Comparison of ENCODE assay signal across 28 cellular contexts in genomic region chr2:10149684-10150083, GRCh38. TPM values are rescaled to one million over a fixed set of nuclear protein-coding genes. Genes with fewer than 3 reads are reported as not detected.
A peak's percentile ranks its signal among the peaks of the same experiment; 100 is the strongest.
DNase-seq lines count a peak whose midpoint lies in the region; ATAC-seq and TF ChIP-seq lines count a peak whose summit lies in the region.
"Had no signal": no experiment of that assay in that cellular context is flagged by ENCODE, and none has a peak within 500 bp of the region (broad histone marks: within the 10 kb centered on the region; RNA-seq: fewer than 3 reads in every experiment).

No MANE protein-coding gene starts in this region.

- H2AFZ ChIP-seq in IMR-90 (replicated peaks; ENCODE audit: low read length, poor library complexity), result peak overlapping the region; percentile 39
- H2AFZ ChIP-seq: parathyroid adenoma had no signal

- no peaks in the 10 kb centered on the region for H3K9me3 Mint-ChIP-seq in activated naive CD4-positive, alpha-beta T cell treated with anti-CD3 and anti-CD28 coated beads, Interleukin-2, amount 10 ng/mL, durations not matched to agents 7 days and 5 days
- H3K9me3 Mint-ChIP-seq in activated naive CD4-positive, alpha-beta T cell treated with anti-CD3 and anti-CD28 coated beads for 36 hours, result no peaks in the 10 kb centered on the region
- no peaks in the 10 kb centered on the region for H3K9me3 Mint-ChIP-seq in activated T-helper 2 cell treated with anti-CD3 and anti-CD28 coated beads, Interferon-gamma antibody, Interleukin-2, Interleukin-4, amounts not matched to agents 10 μg/mL and 5 μg/mL and 100 μg/mL, durations not matched to agents 14 hours and 24 hours and 36 hours
- H3K9me3 Mint-ChIP-seq: activated T-cell treated with anti-CD3 and anti-CD28 coated beads, Interleukin-2, amount 50 U/mL, for 4 hours; neural crest cell; stimulated activated naive CD8-positive, alpha-beta T cell treated with anti-CD3 and anti-CD28 coated beads, Interleukin-15, Interleukin-2, amounts not matched to agents 100 ng/mL and 50 ng/mL, for 24 hours had no signal

- no peak overlapping the region for H2BK120ac ChIP-seq in IMR-90 (ENCODE audit: low read depth, low read length)

- no TSS peak for BruUV-seq in IMR-90 (replicated peaks; lab: Mats Ljungman, UMichigan)

- TF ChIP-seq POLR2A in IMR-90 (IDR thresholded peaks at IDR 0.05; ENCODE audit: low read depth, low read length), result no peak
- TF ChIP-seq POLR2A in spleen (IDR thresholded peaks at IDR 0.05), result no peak

- no peak overlapping the region for H3K14ac ChIP-seq in IMR-90 (replicated peaks; ENCODE audit: low read depth, low read length)

- H2BK5ac ChIP-seq in IMR-90 (ENCODE audit: low read depth, low read length, poor library complexity, severe bottlenecking), result no peak overlapping the region

- H3K36me3 ChIP-seq in IMR-90 (ENCODE audit: control insufficient read depth, insufficient read depth, low read length) (no peaks in the 10 kb centered on the region), spleen (peaks cover 0 to 43% (median 0%) of the 10 kb centered on the region in 6 donors)
- H3K36me3 ChIP-seq: brain microvascular endothelial cell, gastrocnemius medialis, thoracic aorta had no signal

- POLR2A ChIA-PET in IMR-90 (lab: Charles Lee; ENCODE audit: unreplicated experiment), result no interaction called here

- 100% methylated on average over 1 of the region's 5 CpGs; no CpG with 5 or more reads in 1 of the 2 experiments for WGBS in IMR-90 (ENCODE audit: extremely low coverage in 2 of 2, insufficient read length in 1 of 2), 2 experiments
- 69 to 78% (median 73%) methylated on average over 5 of the region's 5 CpGs for WGBS in spleen, 5 donors

- H3K4me2 ChIP-seq in IMR-90 (ENCODE audit: low read depth, low read length), result no peak overlapping the region
- H3K4me2 ChIP-seq: KMS-11 had no signal

- CTCF ChIA-PET in activated naive CD4-positive, alpha-beta T cell treated with anti-CD3 and anti-CD28 coated beads, Interleukin-2, amount 10 ng/mL, durations not matched to agents 7 days and 5 days (lab: Charles Lee), result interaction anchor here (0.7 kb wide), 1 partner anchor 286 kb away, joined by 3 read pairs; no protein-coding TSS in a partner anchor
- CTCF ChIA-PET in activated naive CD4-positive, alpha-beta T cell treated with anti-CD3 and anti-CD28 coated beads for 36 hours (lab: Charles Lee), result interaction anchor here (0.7 kb wide), 1 partner anchor 12 kb away, joined by 6 read pairs; no protein-coding TSS in a partner anchor
- CTCF ChIA-PET in IMR-90 (lab: Yijun Ruan, JAX), result no interaction called here

- H3K79me1 ChIP-seq in IMR-90 (ENCODE audit: low read depth in 1 of 2, low read length in 2 of 2), result no peaks in the 10 kb centered on the region

- H2BK20ac ChIP-seq in IMR-90 (ENCODE audit: low read depth, low read length), result no peak overlapping the region

- dilution Hi-C loops in IMR-90 (cut with HindIII; ENCODE audit: low sequenced_read_pairs, unreplicated experiment), result no loop called here

- no peak overlapping the region for H3K23ac ChIP-seq in IMR-90 (ENCODE audit: low read depth, low read length)

- ATAC-seq in IMR-90 (ENCODE audit: low read depth), result peak; percentile 35
- no peak for ATAC-seq in HG02970 (IDR thresholded peaks at IDR 0.05; ENCODE audit: low FRiP score, unreplicated experiment)
- ATAC-seq: activated CD4-positive, CD25-positive, alpha-beta regulatory T cell treated with anti-CD3 and anti-CD28 coated beads, Interleukin-2, amount 50 U/mL, for 24 hours; activated T-cell treated with anti-CD3 and anti-CD28 coated beads, Interleukin-2, amount 50 U/mL, for 4 hours; gastrocnemius medialis had no signal

- intact Hi-C loops in activated naive CD4-positive, alpha-beta T cell treated with anti-CD3 and anti-CD28 coated beads for 36 hours (cut with micrococcal nuclease), result no loop called here
- intact Hi-C loops in IMR-90 (cut with micrococcal nuclease) (no loop called here), spleen (cut with DNase I; ENCODE audit: low total_unique reads) (no loop called here)
- intact Hi-C loops in activated T-helper 2 cell treated with anti-CD3 and anti-CD28 coated beads, Interferon-gamma antibody, Interleukin-2, Interleukin-4, amounts not matched to agents 10 μg/mL and 5 μg/mL and 100 μg/mL, durations not matched to agents 14 hours and 24 hours and 36 hours (cut with micrococcal nuclease), result no loop called here

- no peak overlapping the region for H3K18ac ChIP-seq in IMR-90 (ENCODE audit: low read depth, low read length)

- in situ Hi-C loops in IMR-90 (cut with MboI; ENCODE audit: low sequenced_read_pairs), result loop anchor here (10.0 kb wide), 1 partner anchor 255 kb away; no protein-coding TSS in a partner anchor

- no peak overlapping the region for H3K4me3 ChIP-seq in IMR-90 (ENCODE audit: insufficient read depth, low read depth, low read length)
- H3K4me3 ChIP-seq in spleen, result no peak overlapping the region
- H3K4me3 ChIP-seq: gastrocnemius medialis, SJCRH30, thoracic aorta had no signal

- no peak overlapping the region for H3K9ac ChIP-seq in IMR-90 (ENCODE audit: low read depth, low read length)
- H3K9ac ChIP-seq: KMS-11, parathyroid adenoma had no signal

- no peak overlapping the region for H2AK5ac ChIP-seq in IMR-90 (ENCODE audit: low read depth, low read length)

- H4K20me1 ChIP-seq in IMR-90 (ENCODE audit: insufficient read depth, low read length), result no peaks in the 10 kb centered on the region

- H3K27me3 ChIP-seq in IMR-90 (ENCODE audit: control insufficient read depth, insufficient read depth, low read length) (no peaks in the 10 kb centered on the region), spleen (replicated peaks in 1 of 7) (no peaks in the 10 kb centered on the region)
- H3K27me3 ChIP-seq: brain microvascular endothelial cell, gastrocnemius medialis, SJCRH30 had no signal

- H3K9me1 ChIP-seq in IMR-90 (ENCODE audit: insufficient read depth, low read length), result peaks cover 4% of the 10 kb centered on the region; the same call in 1 of the 2 replicates

- no peak for TF ChIP-seq CTCF in IMR-90 (conservative IDR thresholded peaks at IDR 0.05; ENCODE audit: low read depth, low read length)
- TF ChIP-seq CTCF in spleen (IDR thresholded peaks at IDR 0.05 in 8 of 11, conservative IDR thresholded peaks at IDR 0.05 in 3 of 11), result no peak

- H3K4me1 ChIP-seq in IMR-90 (ENCODE audit: control insufficient read depth, insufficient read depth, low read length) (no peaks in the 10 kb centered on the region; the same call in 1 of the 2 replicates), spleen (no peaks in the 10 kb centered on the region)
- H3K4me1 ChIP-seq: parathyroid adenoma, SJCRH30 had no signal

- no peak for TF ChIP-seq RAD21 in IMR-90 (IDR thresholded peaks at IDR 0.05; ENCODE audit: low read length)

- H2AK9ac ChIP-seq in IMR-90 (replicated peaks; ENCODE audit: low read depth, low read length, poor library complexity), result no peak overlapping the region

- no peak overlapping the region for H4K5ac ChIP-seq in IMR-90 (ENCODE audit: low read depth, low read length)

- H3K9me3 ChIP-seq in IMR-90 (ENCODE audit: control insufficient read depth, insufficient read depth, low read length), result no peaks in the 10 kb centered on the region
- H3K9me3 ChIP-seq in spleen, result no peaks in the 10 kb centered on the region
- H3K9me3 ChIP-seq: gastrocnemius medialis, SJCRH30, thoracic aorta had no signal

- H4K91ac ChIP-seq in IMR-90 (ENCODE audit: insufficient read depth, low read depth, low read length), result no peak overlapping the region

- no peak overlapping the region for H3K56ac ChIP-seq in IMR-90 (ENCODE audit: extremely low read depth, insufficient read depth, low read length)

- no peaks in the 10 kb centered on the region for H3K27me3 Mint-ChIP-seq in activated naive CD4-positive, alpha-beta T cell treated with anti-CD3 and anti-CD28 coated beads, Interleukin-2, amount 10 ng/mL, durations not matched to agents 7 days and 5 days
- H3K27me3 Mint-ChIP-seq in activated naive CD4-positive, alpha-beta T cell treated with anti-CD3 and anti-CD28 coated beads for 36 hours (ENCODE audit: low read depth), result no peaks in the 10 kb centered on the region
- H3K27me3 Mint-ChIP-seq in activated T-helper 2 cell treated with anti-CD3 and anti-CD28 coated beads, Interferon-gamma antibody, Interleukin-2, Interleukin-4, amounts not matched to agents 10 μg/mL and 5 μg/mL and 100 μg/mL, durations not matched to agents 14 hours and 24 hours and 36 hours (ENCODE audit: low read depth), result no peaks in the 10 kb centered on the region
- H3K27me3 Mint-ChIP-seq: stimulated activated naive CD8-positive, alpha-beta T cell treated with anti-CD3 and anti-CD28 coated beads, Interleukin-15, Interleukin-2, amounts not matched to agents 100 ng/mL and 50 ng/mL, for 24 hours had no signal

- peaks cover 49% of the 10 kb centered on the region for H3K36me3 Mint-ChIP-seq in activated naive CD4-positive, alpha-beta T cell treated with anti-CD3 and anti-CD28 coated beads, Interleukin-2, amount 10 ng/mL, durations not matched to agents 7 days and 5 days
- peaks cover 39% of the 10 kb centered on the region for H3K36me3 Mint-ChIP-seq in activated naive CD4-positive, alpha-beta T cell treated with anti-CD3 and anti-CD28 coated beads for 36 hours (ENCODE audit: low read depth)
- H3K36me3 Mint-ChIP-seq in activated T-helper 2 cell treated with anti-CD3 and anti-CD28 coated beads, Interferon-gamma antibody, Interleukin-2, Interleukin-4, amounts not matched to agents 10 μg/mL and 5 μg/mL and 100 μg/mL, durations not matched to agents 14 hours and 24 hours and 36 hours (ENCODE audit: low read depth), result peaks cover 48% of the 10 kb centered on the region

- no peak overlapping the region for H3K4me3 Mint-ChIP-seq in activated naive CD4-positive, alpha-beta T cell treated with anti-CD3 and anti-CD28 coated beads, Interleukin-2, amount 10 ng/mL, durations not matched to agents 7 days and 5 days
- H3K4me3 Mint-ChIP-seq in activated naive CD4-positive, alpha-beta T cell treated with anti-CD3 and anti-CD28 coated beads for 36 hours, result no peak overlapping the region
- no peak overlapping the region for H3K4me3 Mint-ChIP-seq in activated T-helper 2 cell treated with anti-CD3 and anti-CD28 coated beads, Interferon-gamma antibody, Interleukin-2, Interleukin-4, amounts not matched to agents 10 μg/mL and 5 μg/mL and 100 μg/mL, durations not matched to agents 14 hours and 24 hours and 36 hours (ENCODE audit: low read depth)
- H3K4me3 Mint-ChIP-seq: activated T-cell treated with anti-CD3 and anti-CD28 coated beads, Interleukin-2, amount 50 U/mL, for 4 hours; neural crest cell; stimulated activated naive CD8-positive, alpha-beta T cell treated with anti-CD3 and anti-CD28 coated beads, Interleukin-15, Interleukin-2, amounts not matched to agents 100 ng/mL and 50 ng/mL, for 24 hours had no signal

- H4K8ac ChIP-seq in IMR-90 (ENCODE audit: low read depth in 2 of 2, low read length in 2 of 2), result no peak overlapping the region

- peaks cover 33% of the 10 kb centered on the region for H3K4me1 Mint-ChIP-seq in activated naive CD4-positive, alpha-beta T cell treated with anti-CD3 and anti-CD28 coated beads, Interleukin-2, amount 10 ng/mL, durations not matched to agents 7 days and 5 days
- H3K4me1 Mint-ChIP-seq in activated naive CD4-positive, alpha-beta T cell treated with anti-CD3 and anti-CD28 coated beads for 36 hours (ENCODE audit: low read depth), result peaks cover 12% of the 10 kb centered on the region
- H3K4me1 Mint-ChIP-seq in activated T-helper 2 cell treated with anti-CD3 and anti-CD28 coated beads, Interferon-gamma antibody, Interleukin-2, Interleukin-4, amounts not matched to agents 10 μg/mL and 5 μg/mL and 100 μg/mL, durations not matched to agents 14 hours and 24 hours and 36 hours (ENCODE audit: low read depth), result peaks cover 19% of the 10 kb centered on the region
- H3K4me1 Mint-ChIP-seq: neural crest cell had no signal

- no peak for DNase-seq in activated naive CD4-positive, alpha-beta T cell treated with anti-CD3 and anti-CD28 coated beads, Interleukin-2, amount 10 ng/mL, durations not matched to agents 7 days and 5 days
- DNase-seq in activated naive CD4-positive, alpha-beta T cell treated with anti-CD3 and anti-CD28 coated beads for 36 hours, result no peak
- DNase-seq in IMR-90, result no peak
- DNase-seq in activated T-helper 2 cell treated with anti-CD3 and anti-CD28 coated beads, Interferon-gamma antibody, Interleukin-2, Interleukin-4, amounts not matched to agents 10 μg/mL and 5 μg/mL and 100 μg/mL, durations not matched to agents 14 hours and 24 hours and 36 hours (ENCODE audit: low spot score), result no peak
- peak; percentile 23 for DNase-seq in spleen
- DNase-seq in GF-D8 (lab: John Stamatoyannopoulos, UW), result no peak
- DNase-seq: activated naive CD4-positive, alpha-beta T cell treated with Interleukin-2 at 50 U/mL for 16 hours; activated T-cell treated with anti-CD3 and anti-CD28 coated beads, Interleukin-2, amount 50 U/mL, for 4 hours; amniotic stem cell; brain microvascular endothelial cell; DMS153; gastrocnemius medialis; H7; left colon; mammary epithelial cell; MM.1S; NCI-H1930; NCI-H2171 treated with DMSO at 0.1 percent for 48 hours; NCI-H510A treated with DMSO at 0.1 percent for 48 hours; SJCRH30 had no signal

- peak overlapping the region; percentile 81 for H3K27ac Mint-ChIP-seq in activated naive CD4-positive, alpha-beta T cell treated with anti-CD3 and anti-CD28 coated beads, Interleukin-2, amount 10 ng/mL, durations not matched to agents 7 days and 5 days
- H3K27ac Mint-ChIP-seq in activated naive CD4-positive, alpha-beta T cell treated with anti-CD3 and anti-CD28 coated beads for 36 hours, result no peak overlapping the region
- peak overlapping the region; percentile 40 for H3K27ac Mint-ChIP-seq in activated T-helper 2 cell treated with anti-CD3 and anti-CD28 coated beads, Interferon-gamma antibody, Interleukin-2, Interleukin-4, amounts not matched to agents 10 μg/mL and 5 μg/mL and 100 μg/mL, durations not matched to agents 14 hours and 24 hours and 36 hours

- H3K4ac ChIP-seq in IMR-90 (ENCODE audit: low read depth, low read length), result no peak overlapping the region

- no peak overlapping the region for H3K27ac ChIP-seq in IMR-90 (ENCODE audit: insufficient read depth, low read length)
- H3K27ac ChIP-seq in spleen, result no peak overlapping the region
- H3K27ac ChIP-seq: brain microvascular endothelial cell, gastrocnemius medialis, HL-60, KMS-11, parathyroid adenoma, SJCRH30, thoracic aorta had no signal

- no peak overlapping the region for H2BK15ac ChIP-seq in IMR-90 (ENCODE audit: low read depth, low read length)

RNA-seq across cellular contexts. Expression of gene RRM2, which starts 27.1 kb away (rescaled TPM):
- 100 to 1,000 TPM; 466 to 514 TPM for total RNA-seq in activated naive CD4-positive, alpha-beta T cell treated with anti-CD3 and anti-CD28 coated beads for 36 hours
- 53.6 and 75.5 TPM in 2 replicates for total RNA-seq in IMR-90 (2012; rRNA removed)
- 68.5 and 112 TPM in 2 replicates for polyA plus RNA-seq in IMR-90 (2012; rRNA removed)
- 34.6 and 66.1 TPM in 2 replicates for polyA plus RNA-seq in IMR-90 (2012; cell fraction: cytosol; rRNA removed)
- 18.3 and 62.2 TPM in 2 replicates for polyA plus RNA-seq in IMR-90 (2012; cell fraction: nucleus; rRNA removed; ENCODE audit: low replicate concordance)
- total RNA-seq in activated T-helper 2 cell treated with anti-CD3 and anti-CD28 coated beads, Interferon-gamma antibody, Interleukin-2, Interleukin-4, amounts not matched to agents 10 μg/mL and 5 μg/mL and 100 μg/mL, durations not matched to agents 14 hours and 24 hours and 36 hours, result 374 TPM in 2 replicates
- total RNA-seq in spleen, result 10 to 100 TPM in 5 of 7 donors, 1 to 10 TPM in 2; 6.3 to 39.2 (median 14.3) TPM
- 10 to 100 TPM in 2 of 3 donors, 1 to 10 TPM in 1; 2.3 to 15.6 (median 12.4) TPM for polyA plus RNA-seq in spleen
